12 cellular contexts compared by ENCODE assay signal in genomic region chr10:101577121-101577871, GRCh38.
"Had no signal": no experiment of that assay in that cellular context is flagged by ENCODE, and none has a peak within 500 bp of the region (broad histone marks: within the 10 kb centered on the region; RNA-seq: fewer than 3 reads in every experiment).

No MANE protein-coding gene starts in this region.

- FAIRE-seq: colon had no signal

- H3K4me1 ChIP-seq: foreskin keratinocyte, tibial artery, upper lobe of left lung, vagina had no signal

- H3K27ac ChIP-seq: foreskin keratinocyte, hepatocyte, tibial artery, upper lobe of left lung, vagina had no signal

- ATAC-seq: foreskin keratinocyte; naive thymus-derived CD4-positive, alpha-beta T cell; right cardiac atrium; stimulated activated naive CD8-positive, alpha-beta T cell treated with anti-CD3 and anti-CD28 coated beads, Interleukin-15, Interleukin-2, amounts not matched to agents 100 U/mL and 50 U/mL, for 24 hours had no signal

- H3K4me3 ChIP-seq: hepatocyte, smooth muscle cell, tibial artery, upper lobe of left lung, vagina had no signal

- H3K27me3 ChIP-seq: foreskin keratinocyte, hepatocyte, tibial artery, upper lobe of left lung, vagina had no signal

- DNase-seq: head of caudate nucleus; naive thymus-derived CD4-positive, alpha-beta T cell; stimulated activated CD4-positive, alpha-beta T cell treated with anti-CD3 and anti-CD28 coated beads, Interleukin-2, amount 100 ng/mL, for 48 hours; stimulated activated naive CD8-positive, alpha-beta T cell treated with anti-CD3 and anti-CD28 coated beads, Interleukin-15, Interleukin-2, amounts not matched to agents 100 U/mL and 50 U/mL, for 24 hours; tibial artery; upper lobe of left lung had no signal
